Comparison of ENCODE assay signal across 14 cellular contexts in genomic region chr14:92549096-92549852, GRCh38. TPM values are rescaled to one million over a fixed set of nuclear protein-coding genes. Genes with fewer than 3 reads are reported as not detected.
DNase-seq lines count a peak whose midpoint lies in the region; ATAC-seq and TF ChIP-seq lines count a peak whose summit lies in the region.
"Had no signal": no experiment of that assay in that cellular context is flagged by ENCODE, and none has a peak within 500 bp of the region (broad histone marks: within the 10 kb centered on the region; RNA-seq: fewer than 3 reads in every experiment).

No MANE protein-coding gene starts in this region.

- H2AFZ ChIP-seq in Loucy (ENCODE audit: low read length): no peak overlapping the region

- H3K36me3 ChIP-seq in Loucy (ENCODE audit: insufficient read depth, low read length): peaks cover 4% of the 10 kb centered on the region; the same call in 1 of the 2 replicates
- no peaks in the 10 kb centered on the region for H3K36me3 ChIP-seq in esophagus muscularis mucosa
- H3K36me3 ChIP-seq in thyroid gland: no peaks in the 10 kb centered on the region
- H3K36me3 ChIP-seq in HAP-1 (replicated peaks): no peaks in the 10 kb centered on the region

- no peaks in the 10 kb centered on the region for H3K9me2 ChIP-seq in Loucy (replicated peaks; ENCODE audit: low read depth, low read length)

- H3K27ac Mint-ChIP-seq in natural killer cell: peak overlapping the region; percentile 82 to 84
- H3K27ac Mint-ChIP-seq: activated naive CD8-positive, alpha-beta T cell had no signal

- TF ChIP-seq EP300 in esophagus muscularis mucosa (IDR thresholded peaks at IDR 0.05): no peak

- H4K20me1 ChIP-seq in Loucy (ENCODE audit: insufficient read depth, low read length, poor library complexity, severe bottlenecking): peaks cover 29% of the 10 kb centered on the region

- H3K4me3 ChIP-seq in Loucy (ENCODE audit: low read length, poor library complexity, severe bottlenecking): no peak overlapping the region
- H3K4me3 ChIP-seq in esophagus muscularis mucosa: no peak overlapping the region
- no peak overlapping the region for H3K4me3 ChIP-seq in thyroid gland (replicated peaks in 1 of 3)
- H3K4me3 ChIP-seq in HAP-1: no peak overlapping the region

- peaks cover 90% of the 10 kb centered on the region for H3K79me2 ChIP-seq in Loucy (ENCODE audit: insufficient read depth, low read length)

- peaks cover 57 to 77% of the 10 kb centered on the region in 2 donors for H3K4me1 Mint-ChIP-seq in natural killer cell

- no peaks in the 10 kb centered on the region for H3K9me3 Mint-ChIP-seq in natural killer cell

- H3K9ac ChIP-seq in Loucy (ENCODE audit: low read depth, low read length, poor library complexity, severe bottlenecking): no peak overlapping the region

- TF ChIP-seq CTCF in Loucy (conservative IDR thresholded peaks at IDR 0.05; ENCODE audit: low read length) (no peak), esophagus muscularis mucosa (IDR thresholded peaks at IDR 0.05) (no peak), natural killer cell (IDR thresholded peaks at IDR 0.05) (no peak), thyroid gland (IDR thresholded peaks at IDR 0.05) (no peak)

- in situ Hi-C loops in HAP-1 (cut with MboI; ENCODE audit: low sequenced_read_pairs): no loop called here

- intact Hi-C loops in esophagus muscularis mucosa (cut with DNase I) (no loop called here), natural killer cell (cut with micrococcal nuclease) (loop anchor here (2.0 kb wide), 2 partner anchors 18 to 34 kb away; no protein-coding TSS in a partner anchor), thyroid gland (cut with DNase I) (no loop called here)

- WGBS in esophagus muscularis mucosa: 73% methylated on average over 16 of the region's 17 CpGs
- WGBS in thyroid gland, 2 donors: 75 to 78% methylated on average over 16 of the region's 17 CpGs

- H3K9me3 ChIP-seq in Loucy (ENCODE audit: insufficient read depth, low read depth, low read length): no peaks in the 10 kb centered on the region
- no peaks in the 10 kb centered on the region for H3K9me3 ChIP-seq in esophagus muscularis mucosa
- no peaks in the 10 kb centered on the region for H3K9me3 ChIP-seq in thyroid gland
- no peaks in the 10 kb centered on the region for H3K9me3 ChIP-seq in HAP-1

- ATAC-seq in natural killer cell: peak in 1 of 3 donors; percentile 45
- ATAC-seq: foreskin keratinocyte had no signal

- TF ChIP-seq POLR2A in esophagus muscularis mucosa (IDR thresholded peaks at IDR 0.05; ENCODE audit: low read depth) (no peak), thyroid gland (IDR thresholded peaks at IDR 0.05) (no peak)

- H3K27ac ChIP-seq in esophagus muscularis mucosa (replicated peaks in 1 of 4) (peak overlapping the region; percentile 46 to 69 (median 57)), thyroid gland (peak overlapping the region; percentile 9 to 56 (median 55))
- H3K27ac ChIP-seq: foreskin keratinocyte, RWPE1 had no signal

- H3K4me1 ChIP-seq in Loucy (ENCODE audit: insufficient read depth, low read length, poor library complexity, severe bottlenecking): peaks cover 39% of the 10 kb centered on the region
- H3K4me1 ChIP-seq in esophagus muscularis mucosa: peaks cover 29 to 45% (median 36%) of the 10 kb centered on the region in 4 donors
- H3K4me1 ChIP-seq in thyroid gland: peaks cover 0 to 8% of the 10 kb centered on the region in 2 donors
- no peaks in the 10 kb centered on the region for H3K4me1 ChIP-seq in HAP-1

- H3K27me3 Mint-ChIP-seq in natural killer cell (ENCODE audit: low read depth in 2 of 2): no peaks in the 10 kb centered on the region
- H3K27me3 Mint-ChIP-seq: activated naive CD8-positive, alpha-beta T cell had no signal

- no peaks in the 10 kb centered on the region for H3K36me3 Mint-ChIP-seq in natural killer cell

- DNase-seq in esophagus muscularis mucosa (ENCODE audit: extremely low spot score) (no peak), natural killer cell (no peak), thyroid gland (peak in 1 of 2 donors; percentile 21), cerebellum (ENCODE audit: low spot score) (no peak), HAP-1 (ENCODE audit: low spot score in 2 of 2) (no peak), GDM1 (lab: John Stamatoyannopoulos, UW) (no peak), H4 (ENCODE audit: low spot score) (no peak)
- DNase-seq: cortex of kidney; foreskin keratinocyte; NCI-H226; stimulated activated CD4-positive, alpha-beta T cell treated with anti-CD3 and anti-CD28 coated beads, Interleukin-2, amount 100 ng/mL, for 24 hours had no signal

- H3F3A ChIP-seq in Loucy (ENCODE audit: low read depth): no peaks in the 10 kb centered on the region

- H3K27me3 ChIP-seq in Loucy (ENCODE audit: insufficient read depth, low read length, poor library complexity, severe bottlenecking) (no peaks in the 10 kb centered on the region), esophagus muscularis mucosa (no peaks in the 10 kb centered on the region), thyroid gland (no peaks in the 10 kb centered on the region), HAP-1 (ENCODE audit: low read depth) (no peaks in the 10 kb centered on the region)
- H3K27me3 ChIP-seq: foreskin keratinocyte had no signal

- peak overlapping the region; percentile 67 for H3K4me3 Mint-ChIP-seq in natural killer cell
- H3K4me3 Mint-ChIP-seq: activated naive CD8-positive, alpha-beta T cell had no signal

- peak overlapping the region; percentile 7 for H3K4me2 ChIP-seq in Loucy (ENCODE audit: low read depth, low read length, poor library complexity, severe bottlenecking)

RNA-seq across cellular contexts. Expression of gene RIN3, which starts 35.7 kb away (rescaled TPM):
- total RNA-seq in esophagus muscularis mucosa (10 to 100 TPM; 10.6 to 20.0 (median 13.1) TPM), natural killer cell (100 to 1,000 TPM; 248 to 289 (median 282) TPM), thyroid gland (1 to 10 TPM; 4.7 to 7.9 (median 6.6) TPM), cerebellum (1.5 TPM)
- 1.2 and 1.7 TPM in 2 replicates for total RNA-seq in H4 (2014; rRNA removed; shearing (Covaris generic))

Comparison
In these comparisons a context has a peak if more than half of its experiments do, and no peak if none do; other contexts are left out.
1. RNA of gene RIN3, which starts 35.7 kb away (total RNA-seq): 248 to 289 TPM in natural killer cell; 10.6 to 20.0 TPM in esophagus muscularis mucosa, 4.7 to 7.9 TPM in thyroid gland, 1.2 to 1.7 TPM in H4 and 1.5 TPM in cerebellum (single experiment); every median in the first group is over 10 times any median in the second.